ENCODE assay signal across 8 cellular contexts in genomic region chr10:86389441-86390193, GRCh38. TPM values are rescaled to one million over a fixed set of nuclear protein-coding genes. Genes with fewer than 3 reads are reported as not detected.
DNase-seq lines count a peak whose midpoint lies in the region; ATAC-seq and TF ChIP-seq lines count a peak whose summit lies in the region.

No MANE protein-coding gene starts in this region.

- TF ChIP-seq CTCF in brain (conservative IDR thresholded peaks at IDR 0.05) (no peak), left lung (IDR thresholded peaks at IDR 0.05) (no peak)

- CTCF ChIA-PET in CD8-positive, alpha-beta memory T cell (lab: Charles Lee): interaction anchor here (1.7 to 2.6 kb wide), 3 partner anchors 10 to 13 kb away, joined by 3 to 13 read pairs (median 6); no protein-coding TSS in a partner anchor

- peak overlapping the region in 3 of 8 donors; percentile 29 to 62 (median 57) for H3K27ac Mint-ChIP-seq in CD8-positive, alpha-beta memory T cell
- no peak overlapping the region for H3K27ac Mint-ChIP-seq in brain

- peaks cover 27 to 31% of the 10 kb centered on the region in 2 donors for H3K27me3 Mint-ChIP-seq in CD8-positive, alpha-beta memory T cell
- H3K27me3 Mint-ChIP-seq in brain: peaks cover 53% of the 10 kb centered on the region

- peak in 1 of 5 donors; percentile 15 for DNase-seq in CD8-positive, alpha-beta memory T cell
- DNase-seq in left lung (peak in 1 of 2 donors; percentile 84), Ammon's horn (ENCODE audit: low spot score) (no peak), NCI-H2029 (lab: John Stamatoyannopoulos, UW) (no peak)

- H3K9me3 ChIP-seq in CD8-positive, alpha-beta memory T cell (ENCODE audit: low read length): no peaks in the 10 kb centered on the region
- H3K9me3 ChIP-seq in left lung: no peaks in the 10 kb centered on the region

- no peaks in the 10 kb centered on the region for H3K27me3 ChIP-seq in CD8-positive, alpha-beta memory T cell (ENCODE audit: insufficient read depth, low read length, poor library complexity, severe bottlenecking)
- peaks cover 23 to 93% of the 10 kb centered on the region in 2 donors for H3K27me3 ChIP-seq in left lung

- H3K36me3 Mint-ChIP-seq in CD8-positive, alpha-beta memory T cell: no peaks in the 10 kb centered on the region
- H3K36me3 Mint-ChIP-seq in brain: no peaks in the 10 kb centered on the region

- WGBS in urinary bladder: 15% methylated on average over 53 of the region's 53 CpGs

- ATAC-seq in GM19351 (IDR thresholded peaks at IDR 0.05; ENCODE audit: unreplicated experiment) (peak; percentile 70), HG03378 (IDR thresholded peaks at IDR 0.05; ENCODE audit: unreplicated experiment) (peak; percentile 61), left lung (peak; percentile 88)

- peaks cover 4 to 9% (median 8%) of the 10 kb centered on the region in 3 donors for H3K4me1 Mint-ChIP-seq in CD8-positive, alpha-beta memory T cell
- peaks cover 27% of the 10 kb centered on the region for H3K4me1 Mint-ChIP-seq in brain

- H3K4me1 ChIP-seq in CD8-positive, alpha-beta memory T cell (ENCODE audit: insufficient read depth, low read length): peaks cover 5% of the 10 kb centered on the region
- peaks cover 4 to 8% of the 10 kb centered on the region in 2 donors for H3K4me1 ChIP-seq in left lung
- H3K4me1 ChIP-seq in urinary bladder (ENCODE audit: insufficient read depth): peaks cover 3% of the 10 kb centered on the region

- intact Hi-C loops in left lung (cut with DNase I): no loop called here

- H3K9me3 Mint-ChIP-seq in CD8-positive, alpha-beta memory T cell: no peaks in the 10 kb centered on the region
- H3K9me3 Mint-ChIP-seq in brain: peaks cover 0 to 9% (median 0%) of the 10 kb centered on the region in 5 experiments

- POLR2A ChIA-PET in CD8-positive, alpha-beta memory T cell (lab: Charles Lee): interaction anchor here (1.0 kb wide), 1 partner anchor 10 kb away, joined by 5 read pairs; no protein-coding TSS in a partner anchor

- no peak overlapping the region for H3K27ac ChIP-seq in CD8-positive, alpha-beta memory T cell (ENCODE audit: low read depth, low read length)
- no peak overlapping the region for H3K27ac ChIP-seq in left lung
- no peak overlapping the region for H3K27ac ChIP-seq in urinary bladder (ENCODE audit: low read depth)

- peak overlapping the region; percentile 54 for H3K4me3 ChIP-seq in CD8-positive, alpha-beta memory T cell (ENCODE audit: low read length)
- H3K4me3 ChIP-seq in left lung: peak overlapping the region; percentile 2 to 21
- peak overlapping the region; percentile 19 for H3K4me3 ChIP-seq in urinary bladder (ENCODE audit: low read depth, low read length)

- H3K4me3 Mint-ChIP-seq in CD8-positive, alpha-beta memory T cell: peak overlapping the region; percentile 78 to 92 (median 87)
- H3K4me3 Mint-ChIP-seq in brain: peak overlapping the region; percentile 24 to 80 (median 67)

- H3K36me3 ChIP-seq in CD8-positive, alpha-beta memory T cell (ENCODE audit: insufficient read depth, low read length): no peaks in the 10 kb centered on the region
- no peaks in the 10 kb centered on the region for H3K36me3 ChIP-seq in left lung
- no peaks in the 10 kb centered on the region for H3K36me3 ChIP-seq in urinary bladder (ENCODE audit: insufficient read depth)

RNA-seq across cellular contexts. Expression of gene GRID1, which starts 23.0 kb away (rescaled TPM):
- not detected for total RNA-seq in CD8-positive, alpha-beta memory T cell
- polyA plus RNA-seq in CD8-positive, alpha-beta memory T cell: not detected
- polyA plus RNA-seq in brain (ENCODE audit: insufficient read depth, low read depth, low replicate concordance) (13.2 TPM), urinary bladder (2.4 TPM)
- total RNA-seq in left lung (1 to 10 TPM; 1.1 to 2.6 TPM), urinary bladder (3.9 TPM)
